ENCODE assay signal across 18 cellular contexts in the genomic region with DNA sequence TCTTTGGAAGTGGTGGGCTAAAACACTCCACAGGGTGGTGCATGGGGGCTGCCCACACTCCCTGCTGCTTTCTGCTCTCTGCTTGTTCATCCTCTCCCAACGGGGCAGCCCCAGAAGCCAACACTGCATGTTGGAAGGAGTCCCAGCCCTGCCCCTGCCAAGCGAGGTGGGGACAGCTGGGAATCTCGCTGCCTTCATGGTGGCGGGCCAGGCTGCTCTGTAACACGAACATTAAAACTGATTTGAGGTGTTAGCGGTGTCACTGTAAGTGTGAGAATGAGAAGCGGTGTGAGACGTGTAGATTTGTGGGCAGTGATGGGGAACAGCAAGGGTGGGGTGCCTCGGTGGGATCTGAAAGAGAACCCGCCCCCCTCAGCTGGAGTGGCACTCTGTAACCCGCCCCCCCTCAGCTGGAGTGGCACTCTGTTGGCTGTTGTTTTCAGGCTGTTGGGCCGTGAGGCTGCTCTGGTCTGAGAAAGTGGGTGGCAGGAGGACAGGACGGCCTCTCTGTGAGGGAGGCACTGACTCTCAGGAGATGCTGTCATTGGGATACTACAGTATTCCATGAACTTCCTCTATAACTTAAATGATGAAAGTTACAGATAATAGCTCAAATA.
DNase-seq lines count a peak whose midpoint lies in the region; ATAC-seq lines count a peak whose summit lies in the region.
"Had no signal": no experiment of that assay in that cellular context is flagged by ENCODE, and none has a peak within 500 bp of the region (broad histone marks: within the 10 kb centered on the region; RNA-seq: fewer than 3 reads in every experiment).

No MANE protein-coding gene starts in this region.

- peak overlapping the region; percentile 57 for H3K18ac ChIP-seq in neuronal stem cell (ENCODE audit: low read length)

- no peak overlapping the region for H2BK5ac ChIP-seq in neuronal stem cell (ENCODE audit: low read length)

- H3K27me3 ChIP-seq in neuronal stem cell (ENCODE audit: control insufficient read depth in 3 of 3, insufficient read depth in 3 of 3, low read depth in 1 of 3, low read length in 3 of 3): peaks cover 0 to 24% (median 0%) of the 10 kb centered on the region in 3 experiments
- H3K27me3 ChIP-seq: body of pancreas, ovary, spleen had no signal

- no peaks in the 10 kb centered on the region for H3K36me3 ChIP-seq in neuronal stem cell (replicated peaks in 1 of 2; ENCODE audit: control insufficient read depth in 2 of 2, insufficient read depth in 2 of 2, low read length in 2 of 2)
- H3K36me3 ChIP-seq: MG63, ovary, spleen had no signal

- no peak for ATAC-seq in GM21390 (IDR thresholded peaks at IDR 0.05; ENCODE audit: unreplicated experiment)
- ATAC-seq: body of pancreas; esophagus mucosa; stimulated activated memory B cell treated with anti-CD40 and anti-IgM and Interleukin-4, amounts not matched to agents 10 μg/mL and 1 μg/mL and 100 μg/mL, for 72 hours had no signal

- H3K14ac ChIP-seq in neuronal stem cell (ENCODE audit: low read length): no peak overlapping the region

- H3K23ac ChIP-seq in neuronal stem cell (ENCODE audit: low read depth, low read length, poor library complexity): peak overlapping the region; percentile 75

- H2AFZ ChIP-seq in neuronal stem cell (ENCODE audit: low read length): no peak overlapping the region

- no peak overlapping the region for H3K4ac ChIP-seq in neuronal stem cell (ENCODE audit: low read length)

- H3K4me3 ChIP-seq in neuronal stem cell (ENCODE audit: low read length in 2 of 2): no peak overlapping the region
- H3K4me3 ChIP-seq: body of pancreas, MG63, ovary, spleen had no signal

- no peak overlapping the region for H4K91ac ChIP-seq in neuronal stem cell (ENCODE audit: low read depth, low read length, poor library complexity)

- no peak overlapping the region for H4K8ac ChIP-seq in neuronal stem cell (ENCODE audit: low read depth, low read length)

- WGBS in neuronal stem cell (ENCODE audit: extremely low coverage in 2 of 2, insufficient read length in 2 of 2, insufficient replicate concordance in 1 of 2), 2 donors: 100% methylated on average over 3 of the region's 13 CpGs; no CpG with 5 or more reads in 1 of the 2 donors

- H2BK15ac ChIP-seq in neuronal stem cell (ENCODE audit: low read length): no peak overlapping the region

- H3K9me3 ChIP-seq in neuronal stem cell (replicated peaks in 1 of 2; ENCODE audit: control insufficient read depth in 2 of 2, insufficient read depth in 1 of 2, low read depth in 1 of 2, low read length in 2 of 2): no peaks in the 10 kb centered on the region
- H3K9me3 ChIP-seq: body of pancreas, MG63, ovary, spleen had no signal

- H3K4me1 ChIP-seq in neuronal stem cell (ENCODE audit: control insufficient read depth in 2 of 2, insufficient read depth in 1 of 2, low read depth in 1 of 2, low read length in 2 of 2): peaks cover 0 to 4% of the 10 kb centered on the region in 2 donors
- H3K4me1 ChIP-seq: body of pancreas had no signal

- DNase-seq in DMS 273 treated with DMSO at 0.1 percent for 48 hours (lab: John Stamatoyannopoulos, UW) (peak; percentile 35), NCI-H2171 (lab: John Stamatoyannopoulos, UW) (peak; percentile 15), globus pallidus (ENCODE audit: low spot score) (peak; percentile 17), neuronal stem cell (ENCODE audit: low spot score) (no peak), retina (no peak), germinal center (ENCODE audit: low spot score) (no peak)
- DNase-seq: activated B cell treated with CpG ODN at 0.5 μM for 24 hours; activated gamma-delta T cell treated with Interleukin-2 at 50 U/mL for 16 hours; body of pancreas; DMS53; MG63; NK-92 treated with Interleukin-12 subunit alpha and Interleukin-12 subunit beta, amount 100 ng/mL, for 24 hours; ovary; spleen had no signal

- no peak overlapping the region for H3K27ac ChIP-seq in neuronal stem cell (replicated peaks; ENCODE audit: low read length)
- H3K27ac ChIP-seq: body of pancreas, C4-2B, ovary, spleen had no signal

- peak overlapping the region; percentile 2 for H2AK5ac ChIP-seq in neuronal stem cell (ENCODE audit: low read depth, low read length)

- H3K4me2 ChIP-seq in neuronal stem cell (ENCODE audit: insufficient read depth, low read length, poor library complexity, severe bottlenecking): no peak overlapping the region

- H3K79me1 ChIP-seq in neuronal stem cell (ENCODE audit: low read depth, low read length): no peaks in the 10 kb centered on the region

- no peak overlapping the region for H2BK12ac ChIP-seq in neuronal stem cell (ENCODE audit: low read length)

- no peak overlapping the region for H2BK120ac ChIP-seq in neuronal stem cell (ENCODE audit: low read depth, low read length)

- no peak overlapping the region for H3K9ac ChIP-seq in neuronal stem cell (ENCODE audit: low read depth, low read length, poor library complexity)

Comparison
In these comparisons a context has a peak if more than half of its experiments do, and no peak if none do; other contexts are left out.
1. DNase-seq: peak in DMS 273 treated with DMSO at 0.1 percent for 48 hours (single experiment), NCI-H2171 (single experiment) and globus pallidus (single experiment); none in neuronal stem cell (single experiment), retina (single experiment) and germinal center (single experiment).